8 cellular contexts compared by ENCODE assay signal in genomic region chr19:49896863-49897621, GRCh38. TPM values are rescaled to one million over a fixed set of nuclear protein-coding genes. Genes with fewer than 3 reads are reported as not detected.
DNase-seq lines count a peak whose midpoint lies in the region; ATAC-seq and TF ChIP-seq lines count a peak whose summit lies in the region.

Gene IL4I1, minus strand, starts transcription at chr19:49896887. Its CDS starts 727 bp downstream, at chr19:49896160.

- TF ChIP-seq CTCF in WTC11 (IDR thresholded peaks at IDR 0.05), result no peak
- no peak for TF ChIP-seq CTCF in parathyroid adenoma (IDR thresholded peaks at IDR 0.05)

- H3K27me3 ChIP-seq in parathyroid adenoma (ENCODE audit: control insufficient read depth, insufficient read depth, low read length) (no peaks in the 10 kb centered on the region), aorta (ENCODE audit: control insufficient read depth in 1 of 2, insufficient read depth in 2 of 2, low read length in 1 of 2) (no peaks in the 10 kb centered on the region)

- DNase-seq in WTC11 (ENCODE audit: low spot score) (no peak), dermis blood vessel endothelial cell (peak; percentile 77), aorta (peak in 1 of 2 donors; percentile 78), middle frontal gyrus (ENCODE audit: extremely low spot score, low spot score) (no peak), mucosa of gallbladder (ENCODE audit: low spot score) (no peak)

- 46 to 48% methylated on average over 20 of the region's 20 CpGs for WGBS in aorta, 2 donors

- H3K4me3 ChIP-seq in parathyroid adenoma (ENCODE audit: low read depth, low read length) (no peak within 1 kb of the TSS), aorta (ENCODE audit: low read length in 2 of 2) (no peak within 1 kb of the TSS)

- no peaks in the 10 kb centered on the region for H3K36me3 ChIP-seq in parathyroid adenoma (ENCODE audit: control insufficient read depth, insufficient read depth, low read length)
- no peaks in the 10 kb centered on the region for H3K36me3 ChIP-seq in aorta (ENCODE audit: control insufficient read depth in 1 of 2, insufficient read depth in 2 of 2, low read length in 1 of 2)

- no peak within 1 kb of the TSS for H3K27ac Mint-ChIP-seq in WTC11

- no peak within 1 kb of the TSS for H3K9ac ChIP-seq in parathyroid adenoma

- CTCF ChIA-PET in WTC11 (lab: Charles Lee), result no interaction called here

- no peaks in the 10 kb centered on the region for H3K9me3 ChIP-seq in parathyroid adenoma (ENCODE audit: control insufficient read depth, low read length)
- no peaks in the 10 kb centered on the region for H3K9me3 ChIP-seq in aorta (ENCODE audit: control insufficient read depth, low read length)

- H3K27me3 Mint-ChIP-seq in WTC11 (ENCODE audit: low read depth), result peaks cover 23% of the 10 kb centered on the region

- ATAC-seq in GM18909 (IDR thresholded peaks at IDR 0.05; ENCODE audit: poor library complexity, unreplicated experiment) (peak; percentile 64), HG03280 (IDR thresholded peaks at IDR 0.05; ENCODE audit: unreplicated experiment) (peak; percentile 43), WTC11 (peak; percentile 27; the same call in 1 of the 2 replicates), aorta (ENCODE audit: low FRiP score) (peak; percentile 34)

- H3K36me3 Mint-ChIP-seq in WTC11, result no peaks in the 10 kb centered on the region

- intact Hi-C loops in aorta (cut with DNase I), result no loop called here

- H3K4me1 ChIP-seq in parathyroid adenoma (no peaks in the 10 kb centered on the region), aorta (ENCODE audit: control insufficient read depth in 1 of 2, insufficient read depth in 2 of 2, low read length in 2 of 2) (no peaks in the 10 kb centered on the region)

- POLR2A ChIA-PET in WTC11 (lab: Charles Lee), result no interaction called here

- H3K79me2 ChIP-seq in parathyroid adenoma, result no peaks in the 10 kb centered on the region

- no peaks in the 10 kb centered on the region for H3K9me3 Mint-ChIP-seq in WTC11

- H3K4me1 Mint-ChIP-seq in WTC11, result peaks cover 4% of the 10 kb centered on the region

- peak within 1 kb of the TSS; percentile 28 for H2AFZ ChIP-seq in parathyroid adenoma

- no peak within 1 kb of the TSS for H3K4me2 ChIP-seq in parathyroid adenoma (ENCODE audit: low read length)

- no peak within 1 kb of the TSS for H3K27ac ChIP-seq in parathyroid adenoma
- no peak within 1 kb of the TSS for H3K27ac ChIP-seq in aorta (ENCODE audit: low read depth in 1 of 2, low read length in 2 of 2)

- H3K4me3 Mint-ChIP-seq in WTC11, result no peak within 1 kb of the TSS

TF ChIP-seq in WTC11, 78 proteins besides CTCF, POLR2A, EP300 and RAD21 (continues in another document):
- TF ChIP-seq ZNF281 (CRISPR knock-in tag; IDR thresholded peaks at IDR 0.05) (no peak), HMGA2 (CRISPR knock-in tag; IDR thresholded peaks at IDR 0.05) (no peak), ARID4B (CRISPR knock-in tag; IDR thresholded peaks at IDR 0.05; ENCODE audit: borderline replicate concordance) (no peak), NFE2L1 (CRISPR knock-in tag; IDR thresholded peaks at IDR 0.05) (no peak), PRDM15 (CRISPR knock-in tag; IDR thresholded peaks at IDR 0.05) (no peak), ZNF671 (CRISPR knock-in tag; IDR thresholded peaks at IDR 0.05) (no peak), NR3C1 (CRISPR knock-in tag; conservative IDR thresholded peaks at IDR 0.05; ENCODE audit: low read depth) (no peak), TEAD4 (CRISPR knock-in tag; IDR thresholded peaks at IDR 0.05) (no peak), ZNF232 (CRISPR knock-in tag; IDR thresholded peaks at IDR 0.05) (no peak), USF1 (CRISPR knock-in tag; IDR thresholded peaks at IDR 0.05) (no peak), ESRRA (CRISPR knock-in tag; IDR thresholded peaks at IDR 0.05; ENCODE audit: borderline replicate concordance) (no peak)

RNA-seq across cellular contexts. Expression of gene IL4I1, which starts in this region (rescaled TPM):
- total RNA-seq in WTC11 (2021), result 0.83 to 1.4 TPM (median 0.99 TPM) in 3 replicates
- 2.1 and 3.6 TPM in 2 replicates for total RNA-seq in dermis blood vessel endothelial cell
- total RNA-seq in aorta, result 1 to 10 TPM in 1 of 2 donors, under 1 TPM in 1; 0.84 to 7.2 TPM
- polyA plus RNA-seq in aorta, result under 1 TPM in 1 of 2 donors, not detected in 1; 0.50 TPM
- total RNA-seq in mucosa of gallbladder, result 0.81 TPM
